Comparison of ENCODE assay signal across 10 cellular contexts in genomic region chr11:123475478-123475877, GRCh38. TPM values are rescaled to one million over a fixed set of nuclear protein-coding genes. Genes with fewer than 3 reads are reported as not detected.
DNase-seq lines count a peak whose midpoint lies in the region; ATAC-seq and TF ChIP-seq lines count a peak whose summit lies in the region.
"Had no signal": no experiment of that assay in that cellular context is flagged by ENCODE, and none has a peak within 500 bp of the region (broad histone marks: within the 10 kb centered on the region; RNA-seq: fewer than 3 reads in every experiment).

No MANE protein-coding gene starts in this region.

- intact Hi-C loops in PC-3 (cut with micrococcal nuclease), result no loop called here

- H2AFZ ChIP-seq in PC-3 (ENCODE audit: low read length), result no peak overlapping the region

- no peak for ATAC-seq in PC-3
- ATAC-seq in HG03039 (IDR thresholded peaks at IDR 0.05; ENCODE audit: unreplicated experiment), result no peak
- no peak for ATAC-seq in GM18517 (IDR thresholded peaks at IDR 0.05; ENCODE audit: unreplicated experiment)

- DNase-seq in AG04450 (ENCODE audit: low read depth, low spot score) (no peak), GM06990 (ENCODE audit: extremely low read depth, insufficient read length) (no peak), PC-3 (peak; percentile 72), fibroblast of the conjunctiva (ENCODE audit: low read depth) (peak; percentile 10), occipital lobe (lab: John Stamatoyannopoulos, UW) (no peak)
- DNase-seq in stimulated activated CD4-positive, alpha-beta T cell treated with anti-CD3 and anti-CD28 coated beads, Interleukin-12 subunit alpha, Interleukin-12 subunit beta, amount 100 ng/mL, for 4 hours, result no peak
- DNase-seq: nucleus accumbens had no signal

- H3K27ac ChIP-seq in AG04450 (ENCODE audit: low read depth, low read length), result no peak overlapping the region
- H3K27ac ChIP-seq in PC-3 (ENCODE audit: low read length), result peak overlapping the region; percentile 95
- H3K27ac ChIP-seq: thoracic aorta had no signal

- H3K27me3 ChIP-seq in AG04450 (ENCODE audit: control insufficient read depth, insufficient read depth, low read length) (no peaks in the 10 kb centered on the region), GM06990 (replicated peaks; ENCODE audit: control insufficient read depth, insufficient read depth, low read length) (no peaks in the 10 kb centered on the region), PC-3 (ENCODE audit: low read length) (no peaks in the 10 kb centered on the region)

- peak overlapping the region; percentile 90 for H3K9ac ChIP-seq in PC-3 (ENCODE audit: low read length)

- H3K9me3 ChIP-seq in AG04450 (ENCODE audit: control insufficient read depth, insufficient read depth, low read length) (no peaks in the 10 kb centered on the region), PC-3 (ENCODE audit: low read length) (no peaks in the 10 kb centered on the region)
- H3K9me3 ChIP-seq: thoracic aorta had no signal

- CTCF ChIA-PET in AG04450 (lab: Charles Lee) (interaction anchor here (0.6 to 9.3 kb wide), 16 partner anchors 9 to 612 kb away, joined by 3 to 172 read pairs (median 3); no protein-coding TSS in a partner anchor), PC-3 (lab: Charles Lee) (interaction anchor here (0.6 to 3.3 kb wide), 3 partner anchors 12 to 69 kb away, joined by 3 to 37 read pairs (median 3); no protein-coding TSS in a partner anchor)

- no peaks in the 10 kb centered on the region for H4K20me1 ChIP-seq in PC-3 (ENCODE audit: low read length)

- POLR2A ChIA-PET in AG04450 (lab: Yijun Ruan, JAX) (no interaction called here), PC-3 (lab: Charles Lee; ENCODE audit: unreplicated experiment) (interaction anchor here (0.6 kb wide), 1 partner anchor 412 kb away, joined by 3 read pairs; no protein-coding TSS in a partner anchor)

- H3K9me2 ChIP-seq in PC-3 (replicated peaks; ENCODE audit: low read length), result no peaks in the 10 kb centered on the region

- no peak overlapping the region for H3K4me3 ChIP-seq in AG04450 (ENCODE audit: low read depth, low read length)
- H3K4me3 ChIP-seq in GM06990 (replicated peaks; ENCODE audit: low read depth, low read length), result no peak overlapping the region
- no peak overlapping the region for H3K4me3 ChIP-seq in PC-3 (ENCODE audit: low read length)
- H3K4me3 ChIP-seq: thoracic aorta had no signal

- H3K79me2 ChIP-seq in PC-3 (ENCODE audit: low read length), result peaks cover 68% of the 10 kb centered on the region

- no TSS peak for BruUV-seq in PC-3 (replicated peaks; lab: Mats Ljungman, UMichigan)

- H3K36me3 ChIP-seq in GM06990 (ENCODE audit: control insufficient read depth, insufficient read depth, low read length) (no peaks in the 10 kb centered on the region), PC-3 (ENCODE audit: low read depth, low read length) (no peaks in the 10 kb centered on the region; the same call in 1 of the 2 replicates)
- H3K36me3 ChIP-seq: thoracic aorta had no signal

- 0 out of 2 replicates have a peak, but pooled peaks have one; percentile 24 for TF ChIP-seq CTCF in AG04450 (IDR thresholded peaks at IDR 0.05; ENCODE audit: low read depth, low read length)
- peak; percentile 26 for TF ChIP-seq CTCF in GM06990 (IDR thresholded peaks at IDR 0.05; ENCODE audit: insufficient read depth, low read length, poor library complexity, severe bottlenecking)
- peak; percentile 59 for TF ChIP-seq CTCF in PC-3 (conservative IDR thresholded peaks at IDR 0.05; ENCODE audit: low read depth, low read length)

- H3F3A ChIP-seq in PC-3 (ENCODE audit: low read length, unreplicated experiment), result peaks cover 6% of the 10 kb centered on the region

- H3K4me1 ChIP-seq in PC-3 (ENCODE audit: insufficient read depth, low read length), result peaks cover 53% of the 10 kb centered on the region

- peak overlapping the region; percentile 67; the same call in 1 of the 2 replicates for H3K4me2 ChIP-seq in PC-3 (ENCODE audit: low read length)

RNA-seq across cellular contexts. Expression of gene GRAMD1B, which starts 45.4 kb away (rescaled TPM):
- polyA plus RNA-seq in AG04450 (2011; rRNA removed), result 2.1 and 2.7 TPM in 2 replicates
- polyA minus RNA-seq in AG04450 (2011; rRNA and poly(A)+ RNA removed), result 4.1 and 5.6 TPM in 2 replicates
- total RNA-seq in PC-3 (2014; rRNA removed), result 82.1 and 110 TPM in 2 replicates
- total RNA-seq in occipital lobe, result 59.9 TPM

Comparison
In these comparisons a context has a peak if more than half of its experiments do, and no peak if none do; other contexts are left out.
1. DNase-seq: peak in PC-3 (single experiment) and fibroblast of the conjunctiva (single experiment); none in AG04450 (single experiment), GM06990 (single experiment), stimulated activated CD4-positive, alpha-beta T cell treated with anti-CD3 and anti-CD28 coated beads, Interleukin-12 subunit alpha, Interleukin-12 subunit beta, amount 100 ng/mL, for 4 hours (single experiment) and occipital lobe (single experiment).
2. Peak in every context shown above with its lines, with median percentiles within 50 percentile points of each other: CTCF ChIP-seq.